1 cellular context compared by ENCODE assay signal in the genomic region with DNA sequence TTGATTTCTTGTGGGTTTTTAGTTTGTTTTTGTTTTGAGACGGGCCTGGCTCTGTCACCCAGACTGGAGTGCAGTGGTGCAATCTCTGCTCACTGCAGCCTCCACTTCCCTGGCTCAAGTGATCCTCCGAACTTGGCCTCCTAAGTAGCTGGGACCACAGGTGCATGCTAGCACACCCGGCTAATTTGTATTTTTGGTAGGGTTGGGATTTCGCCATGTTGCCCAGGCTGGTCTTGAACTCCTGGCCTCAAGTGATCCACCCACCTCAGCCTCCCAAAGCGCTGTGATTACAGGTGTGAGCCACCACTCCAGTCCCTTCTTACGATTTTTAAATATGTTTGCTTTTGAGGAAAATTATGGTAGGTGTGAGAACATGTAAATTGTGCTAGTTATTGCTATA.
TF ChIP-seq lines count a peak whose summit lies in the region.

No MANE protein-coding gene starts in this region.

TF ChIP-seq in HepG2, 621 proteins besides CTCF, POLR2A, EP300 and RAD21:
- peak; percentile 52 for TF ChIP-seq RBM22 (optimal IDR thresholded peaks at IDR 0.05; ENCODE audit: low read length)
- 0 out of 2 replicates have a peak, but pooled peaks have one; percentile 44 for TF ChIP-seq SSRP1 (CRISPR knock-in tag; IDR thresholded peaks at IDR 0.05)
- TF ChIP-seq, protein P1, sequence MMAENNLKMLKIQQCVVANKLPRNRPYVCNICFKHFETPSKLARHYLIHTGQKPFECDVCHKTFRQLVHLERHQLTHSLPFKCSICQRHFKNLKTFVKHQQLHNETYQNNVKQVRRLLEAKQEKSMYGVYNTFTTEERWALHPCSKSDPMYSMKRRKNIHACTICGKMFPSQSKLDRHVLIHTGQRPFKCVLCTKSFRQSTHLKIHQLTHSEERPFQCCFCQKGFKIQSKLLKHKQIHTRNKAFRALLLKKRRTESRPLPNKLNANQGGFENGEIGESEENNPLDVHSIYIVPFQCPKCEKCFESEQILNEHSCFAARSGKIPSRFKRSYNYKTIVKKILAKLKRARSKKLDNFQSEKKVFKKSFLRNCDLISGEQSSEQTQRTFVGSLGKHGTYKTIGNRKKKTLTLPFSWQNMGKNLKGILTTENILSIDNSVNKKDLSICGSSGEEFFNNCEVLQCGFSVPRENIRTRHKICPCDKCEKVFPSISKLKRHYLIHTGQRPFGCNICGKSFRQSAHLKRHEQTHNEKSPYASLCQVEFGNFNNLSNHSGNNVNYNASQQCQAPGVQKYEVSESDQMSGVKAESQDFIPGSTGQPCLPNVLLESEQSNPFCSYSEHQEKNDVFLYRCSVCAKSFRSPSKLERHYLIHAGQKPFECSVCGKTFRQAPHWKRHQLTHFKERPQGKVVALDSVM (CRISPR knock-in tag; IDR thresholded peaks at IDR 0.05): peak; percentile 69
- peak; percentile 51; the same call in 1 of the 2 replicates for TF ChIP-seq ZNF460 (CRISPR knock-in tag; IDR thresholded peaks at IDR 0.05; ENCODE audit: borderline replicate concordance)
